In genomic region chr4:139865537-139865936, GRCh38 we compare ENCODE assay signal across 20 cellular contexts.
"Had no signal": no experiment of that assay in that cellular context is flagged by ENCODE, and none has a peak within 500 bp of the region (broad histone marks: within the 10 kb centered on the region; RNA-seq: fewer than 3 reads in every experiment).

No MANE protein-coding gene starts in this region.

- H3K4me3 ChIP-seq: MG63 had no signal

- H3K9ac ChIP-seq: SK-N-SH had no signal

- H3K27ac ChIP-seq: HL-60 had no signal

- H3K4me2 ChIP-seq: SK-N-SH had no signal

- H3K27me3 ChIP-seq: MG63 had no signal

- H3K9me3 ChIP-seq: MG63, SK-N-SH had no signal

- DNase-seq: Karpas-422, KG1, MG63, NCI-H1092, NCI-H1436, NCI-H187, NCI-H2029, NCI-H2081 treated with DMSO at 0.1 percent for 48 hours, NCI-H226, NCI-H446, NCI-H510A, NCI-H524 treated with DMSO at 0.1 percent for 48 hours, NCI-H69, NCI-H774, RPMI8226, SHP77 had no signal

- H3K36me3 ChIP-seq: MG63 had no signal

- FAIRE-seq: HTR-8/SVneo, RCC 7860 had no signal
